23 cellular contexts compared by ENCODE assay signal in the genomic region with DNA sequence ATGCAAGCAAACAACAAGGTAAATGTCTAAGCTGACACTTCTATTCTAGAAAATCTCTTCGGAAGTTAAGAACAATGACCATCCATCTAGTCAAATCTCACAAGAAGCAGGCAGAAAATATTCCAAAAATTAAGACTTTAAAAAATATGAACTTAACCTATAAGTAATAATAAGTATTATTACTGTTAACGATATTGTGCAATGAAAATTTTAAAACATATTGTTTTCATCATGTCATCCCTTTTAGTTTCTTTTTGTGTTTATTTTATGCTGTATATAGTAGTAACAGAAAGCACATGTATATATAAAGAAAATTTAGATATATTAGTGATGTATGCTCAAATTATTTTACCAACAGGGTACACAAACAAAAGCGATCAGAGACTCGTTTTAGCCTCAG.
"Had no signal": no experiment of that assay in that cellular context is flagged by ENCODE, and none has a peak within 500 bp of the region (broad histone marks: within the 10 kb centered on the region; RNA-seq: fewer than 3 reads in every experiment).

No MANE protein-coding gene starts in this region.

- H3K27ac Mint-ChIP-seq: activated CD4-positive, alpha-beta memory T cell treated with anti-CD3 and anti-CD28 coated beads, Interleukin-2, amount 10 ng/mL, durations not matched to agents 7 days and 5 days; activated naive CD4-positive, alpha-beta T cell treated with anti-CD3 and anti-CD28 coated beads, Interleukin-2, amount 50 U/mL, for 24 hours; activated naive CD8-positive, alpha-beta T cell treated with anti-CD3 and anti-CD28 coated beads, Interleukin-2, amount 50 U/mL, for 24 hours; activated T-cell treated with anti-CD3 and anti-CD28 coated beads, Interleukin-2, amount 50 U/mL, for 24 hours; stimulated activated naive CD8-positive, alpha-beta T cell treated with anti-CD3 and anti-CD28 coated beads, Interleukin-15, Interleukin-2, amounts not matched to agents 100 ng/mL and 50 ng/mL, for 24 hours; T-helper 1 cell treated with Interleukin-12 subunit alpha and Interleukin-12 subunit beta and Interleukin-4 antibody, amounts not matched to agents 30 μg/mL and 1 μg/mL, for 36 hours had no signal

- H3K9me3 Mint-ChIP-seq: activated CD4-positive, alpha-beta memory T cell treated with anti-CD3 and anti-CD28 coated beads, Interleukin-2, amount 10 ng/mL, durations not matched to agents 7 days and 5 days; activated naive CD4-positive, alpha-beta T cell treated with anti-CD3 and anti-CD28 coated beads, Interleukin-2, amount 50 U/mL, for 24 hours; activated naive CD8-positive, alpha-beta T cell treated with anti-CD3 and anti-CD28 coated beads, Interleukin-2, amount 50 U/mL, for 24 hours; stimulated activated naive CD8-positive, alpha-beta T cell treated with anti-CD3 and anti-CD28 coated beads, Interleukin-15, Interleukin-2, amounts not matched to agents 100 ng/mL and 50 ng/mL, for 24 hours; T-helper 1 cell treated with Interleukin-12 subunit alpha and Interleukin-12 subunit beta and Interleukin-4 antibody, amounts not matched to agents 30 μg/mL and 1 μg/mL, for 36 hours had no signal

- H3K36me3 Mint-ChIP-seq: activated naive CD4-positive, alpha-beta T cell treated with anti-CD3 and anti-CD28 coated beads, Interleukin-2, amount 50 U/mL, for 24 hours had no signal

- ATAC-seq: activated CD4-positive, CD25-positive, alpha-beta regulatory T cell treated with anti-CD3 and anti-CD28 coated beads, Interleukin-2, amount 50 U/mL, for 24 hours; activated naive CD8-positive, alpha-beta T cell treated with anti-CD3 and anti-CD28 coated beads, Interleukin-2, amount 50 U/mL, for 24 hours; foreskin keratinocyte; mucosa of descending colon; right lobe of liver had no signal

- DNase-seq: activated CD4-positive, alpha-beta memory T cell treated with anti-CD3 and anti-CD28 coated beads, Interleukin-2, amount 10 ng/mL, durations not matched to agents 7 days and 5 days; activated CD4-positive, alpha-beta T cell treated with anti-CD3 and anti-CD28 coated beads for 48 hours; activated CD8-positive, alpha-beta memory T cell treated with anti-CD3 and anti-CD28 coated beads, Interleukin-2, amount 50 U/mL, for 48 hours; activated naive CD8-positive, alpha-beta T cell treated with anti-CD3 and anti-CD28 coated beads, Interleukin-2, amount 50 U/mL, for 24 hours; activated T-cell treated with anti-CD3 and anti-CD28 coated beads, Interleukin-2, amount 50 U/mL, for 24 hours; amygdala; central memory CD4-positive, alpha-beta T cell; foreskin keratinocyte; islet precursor cell; left ventricle myocardium inferior; mesendoderm; mucosa of descending colon; right lobe of liver; stimulated activated CD4-positive, alpha-beta T cell treated with anti-CD3 and anti-CD28 coated beads, Interleukin-12 subunit alpha, Interleukin-12 subunit beta, amount 100 ng/mL, for 4 hours; stimulated activated CD4-positive, alpha-beta T cell treated with anti-CD3 and anti-CD28 coated beads, Interleukin-4, amount 100 ng/mL, for 1 hour; SW 1271; T-helper 9 cell; trophoblast cell; WERI-Rb-1 had no signal

- H3K4me3 Mint-ChIP-seq: activated CD4-positive, alpha-beta memory T cell treated with anti-CD3 and anti-CD28 coated beads, Interleukin-2, amount 10 ng/mL, durations not matched to agents 7 days and 5 days; activated naive CD4-positive, alpha-beta T cell treated with anti-CD3 and anti-CD28 coated beads, Interleukin-2, amount 50 U/mL, for 24 hours; activated naive CD8-positive, alpha-beta T cell treated with anti-CD3 and anti-CD28 coated beads, Interleukin-2, amount 50 U/mL, for 24 hours; activated T-cell treated with anti-CD3 and anti-CD28 coated beads, Interleukin-2, amount 50 U/mL, for 24 hours; stimulated activated naive CD8-positive, alpha-beta T cell treated with anti-CD3 and anti-CD28 coated beads, Interleukin-15, Interleukin-2, amounts not matched to agents 100 ng/mL and 50 ng/mL, for 24 hours; T-helper 1 cell treated with Interleukin-12 subunit alpha and Interleukin-12 subunit beta and Interleukin-4 antibody, amounts not matched to agents 30 μg/mL and 1 μg/mL, for 36 hours had no signal
